ENCODE assay signal across 8 cellular contexts in genomic region chr4:53364624-53365023, GRCh38. TPM values are rescaled to one million over a fixed set of nuclear protein-coding genes. Genes with fewer than 3 reads are reported as not detected.
A peak's percentile ranks its signal among the peaks of the same experiment; 100 is the strongest.
DNase-seq lines count a peak whose midpoint lies in the region; ATAC-seq and TF ChIP-seq lines count a peak whose summit lies in the region.

No MANE protein-coding gene starts in this region.

- H3K27ac ChIP-seq in HUES64 (ENCODE audit: low read depth, low read length) (no peak overlapping the region), mammary epithelial cell (ENCODE audit: insufficient read depth, low read depth, low read length) (no peak overlapping the region), substantia nigra (ENCODE audit: low read depth, low read length, poor library complexity, severe bottlenecking) (no peak overlapping the region)

- DNase-seq in AG04449 (ENCODE audit: low read depth, low spot score) (no peak), mammary epithelial cell (no peak), naive B cell (no peak), HPDE6-E6E7 (ENCODE audit: extremely low spot score) (no peak), substantia nigra (lab: John Stamatoyannopoulos, UW) (no peak), NCI-H146 treated with DMSO at 0.1 percent for 48 hours (lab: John Stamatoyannopoulos, UW; ENCODE audit: unreplicated experiment) (no peak)

- H3K4me2 ChIP-seq in mammary epithelial cell (ENCODE audit: insufficient read depth, low read depth, low read length): peak overlapping the region; percentile 92

- TF ChIP-seq CTCF in AG04449 (IDR thresholded peaks at IDR 0.05; ENCODE audit: insufficient read depth, low read length, missing control alignments) (no peak), mammary epithelial cell (conservative IDR thresholded peaks at IDR 0.05 in 1 of 2, IDR thresholded peaks at IDR 0.05 in 1 of 2; ENCODE audit: extremely low read depth in 1 of 2, insufficient read depth in 1 of 2, low read depth in 1 of 2, low read length in 2 of 2) (no peak)

- in situ Hi-C loops in mammary epithelial cell (cut with MboI; ENCODE audit: low sequenced_read_pairs in 2 of 2): loop anchor here in 1 of 2 donors (25.0 kb wide), 1 partner anchor 152 kb away; no protein-coding TSS in a partner anchor

- H3K36me3 ChIP-seq in HUES64 (ENCODE audit: insufficient read depth, low read length) (no peaks in the 10 kb centered on the region), mammary epithelial cell (ENCODE audit: insufficient read depth, low read length) (no peaks in the 10 kb centered on the region)

- ATAC-seq in naive B cell (ENCODE audit: low read depth in 2 of 2): no peak
- ATAC-seq in HG03520 (IDR thresholded peaks at IDR 0.05; ENCODE audit: unreplicated experiment): no peak

- H3K9ac ChIP-seq in HUES64 (ENCODE audit: low read depth, low read length) (no peak overlapping the region), mammary epithelial cell (ENCODE audit: insufficient read depth, low read length) (peak overlapping the region; percentile 45)

- WGBS in HUES64: 100% methylated on average over 1 of the region's 3 CpGs
- 32% methylated on average over 3 of the region's 3 CpGs for WGBS in mammary epithelial cell (ENCODE audit: low coverage, missing lambda C conversion rate)

- H3K27ac Mint-ChIP-seq in naive B cell: peak overlapping the region in 5 of 6 donors; percentile 93 to 99 (median 98)

- H3K27me3 ChIP-seq in HUES64 (ENCODE audit: insufficient read depth, low read length) (peaks cover 28% of the 10 kb centered on the region), mammary epithelial cell (ENCODE audit: insufficient read depth, low read length) (no peaks in the 10 kb centered on the region)

- CTCF ChIA-PET in AG04449 (lab: Yijun Ruan, JAX): interaction anchor here (1.3 to 1.4 kb wide), 3 partner anchors 16 to 869 kb away, joined by 3 to 5 read pairs (median 3); no protein-coding TSS in a partner anchor
- CTCF ChIA-PET in mammary epithelial cell (lab: Charles Lee; ENCODE audit: low non-redundant PET): no interaction called here

- intact Hi-C loops in mammary epithelial cell (cut with micrococcal nuclease): no loop called here

- BruUV-seq in mammary epithelial cell (replicated peaks; lab: Mats Ljungman, UMichigan): no TSS peak

- H3K9me3 ChIP-seq in HUES64 (ENCODE audit: insufficient read depth, low read depth, low read length): no peaks in the 10 kb centered on the region
- no peaks in the 10 kb centered on the region for H3K9me3 ChIP-seq in mammary epithelial cell (replicated peaks; ENCODE audit: insufficient read depth, low read length)

- no peak overlapping the region for H2AFZ ChIP-seq in mammary epithelial cell (ENCODE audit: low read depth, low read length)

- H3K36me3 Mint-ChIP-seq in naive B cell: peaks cover 0 to 2% of the 10 kb centered on the region in 2 donors

- H3K27me3 Mint-ChIP-seq in naive B cell: peaks cover under 1 to 18% (median 9%) of the 10 kb centered on the region in 3 donors

- H3K4me1 Mint-ChIP-seq in naive B cell: peaks cover 48 to 67% (median 63%) of the 10 kb centered on the region in 3 donors

- POLR2A ChIA-PET in AG04449 (lab: Yijun Ruan, JAX): no interaction called here

- no peaks in the 10 kb centered on the region for H4K20me1 ChIP-seq in mammary epithelial cell (ENCODE audit: insufficient read depth, low read length)

- dilution Hi-C loops in mammary epithelial cell (cut with HindIII; ENCODE audit: low sequenced_read_pairs): no loop called here

- no peaks in the 10 kb centered on the region for H3K9me3 Mint-ChIP-seq in naive B cell

- H3K79me2 ChIP-seq in mammary epithelial cell (ENCODE audit: insufficient read depth, low read length): peaks cover 59% of the 10 kb centered on the region

- peaks cover 10% of the 10 kb centered on the region; the same call in 1 of the 2 replicates for H3K4me1 ChIP-seq in HUES64 (ENCODE audit: insufficient read depth, low read length)
- H3K4me1 ChIP-seq in mammary epithelial cell (ENCODE audit: insufficient read depth, low read length): peaks cover 4% of the 10 kb centered on the region

- H3K4me3 Mint-ChIP-seq in naive B cell: peak overlapping the region; percentile 92 to 99 (median 97)

- peak overlapping the region; percentile 93 for H3K4me3 ChIP-seq in AG04449 (ENCODE audit: low read depth, low read length)
- peak overlapping the region; percentile 78 for H3K4me3 ChIP-seq in HUES64 (ENCODE audit: low read length)
- peak overlapping the region; percentile 68 to 94 (median 87) for H3K4me3 ChIP-seq in mammary epithelial cell (replicated peaks in 1 of 3; ENCODE audit: insufficient read depth in 1 of 3, low read depth in 2 of 3, low read length in 3 of 3)

RNA-seq across cellular contexts. Expression of gene SCFD2, which starts 1.2 kb away (rescaled TPM):
- polyA plus RNA-seq in HUES64 (2013, experiment 1 of 2): 7.2 TPM
- 7.2 TPM for polyA plus RNA-seq in HUES64 (2013, experiment 2 of 2)
- 10 to 100 TPM; 14.4 to 21.5 TPM for total RNA-seq in mammary epithelial cell
- polyA plus RNA-seq in mammary epithelial cell (16.2 TPM), naive B cell (ENCODE audit: low read depth in 6 of 6) (10 to 100 TPM; 11.6 to 22.7 (median 19.3) TPM)
- polyA minus RNA-seq in mammary epithelial cell: 33.6 TPM

RNA-seq across cellular contexts. Expression of gene FIP1L1, which starts 12.8 kb away (rescaled TPM):
- polyA plus RNA-seq in HUES64 (2013, experiment 1 of 2): 51.9 TPM
- 56.6 TPM for polyA plus RNA-seq in HUES64 (2013, experiment 2 of 2)
- 10 to 100 TPM; 42.3 to 70.8 TPM for total RNA-seq in mammary epithelial cell
- 15.9 TPM for polyA plus RNA-seq in mammary epithelial cell
- 56.0 TPM for polyA minus RNA-seq in mammary epithelial cell
- polyA plus RNA-seq in naive B cell (ENCODE audit: low read depth in 6 of 6): 10 to 100 TPM; 59.8 to 83.7 (median 71.0) TPM
